14 cellular contexts compared by ENCODE assay signal in genomic region chr11:514606-515005, GRCh38. TPM values are rescaled to one million over a fixed set of nuclear protein-coding genes. Genes with fewer than 3 reads are reported as not detected.
"Had no signal": no experiment of that assay in that cellular context is flagged by ENCODE, and none has a peak within 500 bp of the region (broad histone marks: within the 10 kb centered on the region; RNA-seq: fewer than 3 reads in every experiment).

No MANE protein-coding gene starts in this region.

- H3K36me3 ChIP-seq: right lobe of liver, thoracic aorta had no signal

- ATAC-seq: activated CD8-positive, alpha-beta memory T cell treated with anti-CD3 and anti-CD28 coated beads, Interleukin-2, amount 10 ng/mL, durations not matched to agents 7 days and 5 days; psoas muscle; right lobe of liver had no signal

- H3K9me3 ChIP-seq: ascending aorta, psoas muscle, right lobe of liver, thoracic aorta had no signal

- H3K27ac ChIP-seq: ascending aorta, psoas muscle, right lobe of liver, spleen, stomach, thoracic aorta had no signal

- DNase-seq: activated CD4-positive, alpha-beta T cell treated with anti-CD3 and anti-CD28 coated beads, Interleukin-2, amount 50 U/mL, for 48 hours; activated CD8-positive, alpha-beta memory T cell treated with anti-CD3 and anti-CD28 coated beads, Interleukin-2, amount 10 ng/mL, durations not matched to agents 7 days and 5 days; activated naive CD4-positive, alpha-beta T cell treated with anti-CD3 and anti-CD28 coated beads for 36 hours; activated T-cell treated with anti-CD3 and anti-CD28 coated beads, Interleukin-2, amount 50 U/mL, for 1 hour; erythroblast; hypothalamus; nephron progenitor cell; spleen; stomach; T-helper 9 cell had no signal

- H3K4me3 ChIP-seq: ascending aorta, psoas muscle, right lobe of liver, spleen, stomach, thoracic aorta had no signal

- H3K27me3 ChIP-seq: ascending aorta, right lobe of liver, spleen, stomach had no signal

RNA-seq across cellular contexts. Expression of gene LRRC56, which starts 22.7 kb away (rescaled TPM):
- total RNA-seq: ascending aorta had no signal
